Comparison of ENCODE assay signal across 8 cellular contexts in the genomic region with DNA sequence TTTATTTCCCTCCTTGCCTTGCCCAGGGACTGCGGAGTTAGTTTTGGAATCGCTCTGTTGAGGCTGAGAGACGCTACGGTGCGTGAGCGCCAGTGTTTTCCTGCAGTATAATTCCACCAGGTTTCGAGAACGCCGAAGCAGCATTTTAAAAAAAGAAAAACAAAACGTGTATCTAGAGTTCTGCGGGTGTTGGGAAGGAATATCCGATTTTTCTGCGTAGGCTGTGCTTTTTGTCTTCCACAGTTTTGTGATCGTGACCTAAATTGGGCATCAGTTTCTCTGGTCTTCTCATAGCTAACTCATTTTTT. TPM values are rescaled to one million over a fixed set of nuclear protein-coding genes. Genes with fewer than 3 reads are reported as not detected.
DNase-seq lines count a peak whose midpoint lies in the region; ATAC-seq and TF ChIP-seq lines count a peak whose summit lies in the region.

No MANE protein-coding gene starts in this region.

- H3K36me3 Mint-ChIP-seq in chondrocyte (ENCODE audit: low read depth): peaks cover 2% of the 10 kb centered on the region
- peaks cover 0 to 8% (median 0%) of the 10 kb centered on the region in 3 donors for H3K36me3 Mint-ChIP-seq in naive thymus-derived CD8-positive, alpha-beta T cell

- H3K36me3 ChIP-seq in BJ (ENCODE audit: control insufficient read depth, insufficient read depth, low read length) (no peaks in the 10 kb centered on the region), HUES6 (ENCODE audit: control insufficient read depth, insufficient read depth, low read length) (0 out of 2 replicates have a peak, but pooled peaks cover 8% of the 10 kb centered on the region)

- ATAC-seq in naive thymus-derived CD8-positive, alpha-beta T cell: no peak

- no peaks in the 10 kb centered on the region for H3K9me3 ChIP-seq in HUES6 (ENCODE audit: control insufficient read depth, insufficient read depth, low read depth, low read length)

- H3K4me3 ChIP-seq in BJ (ENCODE audit: low read depth, low read length) (peak overlapping the region; percentile 98), HUES6 (ENCODE audit: low read depth, low read length) (peak overlapping the region; percentile 86)

- intact Hi-C loops in head of caudate nucleus (cut with DNase I): loop anchor here (2.0 to 10.0 kb wide), 2 partner anchors 75 to 1025 kb away; partner anchors contain the start of genes ETFBKMT and YARS2

- H3K27ac ChIP-seq in HUES6 (ENCODE audit: low read depth, low read length): peak overlapping the region; percentile 54; the same call in 1 of the 2 replicates

- CTCF ChIA-PET in BJ (lab: Yijun Ruan, JAX): no interaction called here

- peak overlapping the region; percentile 83 for H3K9ac ChIP-seq in HUES6 (ENCODE audit: low read length)

- H3K27ac Mint-ChIP-seq in chondrocyte (ENCODE audit: unreplicated experiment): peak overlapping the region; percentile 92
- peak overlapping the region; percentile 38 to 95 (median 93) for H3K27ac Mint-ChIP-seq in naive thymus-derived CD8-positive, alpha-beta T cell

- DNase-seq in BJ (ENCODE audit: low read depth): no peak
- no peak for DNase-seq in chondrocyte (ENCODE audit: low spot score)
- DNase-seq in naive thymus-derived CD8-positive, alpha-beta T cell: no peak
- DNase-seq in AG08396 (ENCODE audit: low spot score): no peak
- no peak for DNase-seq in NCI-H82 (lab: John Stamatoyannopoulos, UW)
- no peak for DNase-seq in head of caudate nucleus
- no peak for DNase-seq in mesenteric fat pad (ENCODE audit: low spot score)

- H3K27me3 Mint-ChIP-seq in chondrocyte (ENCODE audit: low read depth): no peaks in the 10 kb centered on the region
- no peaks in the 10 kb centered on the region for H3K27me3 Mint-ChIP-seq in naive thymus-derived CD8-positive, alpha-beta T cell

- no peaks in the 10 kb centered on the region for H3K9me3 Mint-ChIP-seq in chondrocyte (ENCODE audit: low read depth)
- H3K9me3 Mint-ChIP-seq in naive thymus-derived CD8-positive, alpha-beta T cell: no peaks in the 10 kb centered on the region

- H3K4me1 ChIP-seq in HUES6 (ENCODE audit: control insufficient read depth, insufficient read depth, low read length): 0 out of 2 replicates have a peak, but pooled peaks cover 4% of the 10 kb centered on the region

- TF ChIP-seq CTCF in BJ (IDR thresholded peaks at IDR 0.05; ENCODE audit: insufficient read depth, low read depth, low read length) (no peak), chondrocyte (IDR thresholded peaks at IDR 0.05) (no peak)

- H3K27me3 ChIP-seq in BJ (ENCODE audit: control insufficient read depth, insufficient read depth, low read length) (no peaks in the 10 kb centered on the region), HUES6 (ENCODE audit: control insufficient read depth, insufficient read depth, low read length) (no peaks in the 10 kb centered on the region)

- POLR2A ChIA-PET in BJ (lab: Charles Lee): interaction anchor here (0.6 kb wide), 1 partner anchor 26 kb away, joined by 4 read pairs; no protein-coding TSS in a partner anchor
- POLR2A ChIA-PET in naive thymus-derived CD8-positive, alpha-beta T cell (lab: Charles Lee): no interaction called here

- peaks cover 26% of the 10 kb centered on the region for H3K4me1 Mint-ChIP-seq in chondrocyte (ENCODE audit: low read depth)
- peaks cover 11 to 38% (median 24%) of the 10 kb centered on the region in 4 donors for H3K4me1 Mint-ChIP-seq in naive thymus-derived CD8-positive, alpha-beta T cell

- peak overlapping the region; percentile 71 for H3K4me3 Mint-ChIP-seq in chondrocyte (ENCODE audit: unreplicated experiment)
- H3K4me3 Mint-ChIP-seq in naive thymus-derived CD8-positive, alpha-beta T cell: peak overlapping the region; percentile 84 to 95 (median 93)

RNA-seq across cellular contexts. Expression of gene DNM1L, which starts 0.8 kb away (rescaled TPM):
- 27.4 and 54.4 TPM in 2 replicates for polyA plus RNA-seq in BJ (2011; rRNA removed)
- 33.6 and 46.3 TPM in 2 replicates for polyA minus RNA-seq in BJ (2011; rRNA and poly(A)+ RNA removed)
- total RNA-seq in chondrocyte (59.8 to 67.0 TPM (median 63.1 TPM) in 3 replicates), mesenteric fat pad (65.8 TPM)
- 10 to 100 TPM; 54.9 to 55.1 TPM for total RNA-seq in naive thymus-derived CD8-positive, alpha-beta T cell
- polyA plus RNA-seq in naive thymus-derived CD8-positive, alpha-beta T cell: 10 to 100 TPM; 18.6 to 26.4 (median 21.5) TPM
